Comparison of ENCODE assay signal across 12 cellular contexts in genomic region chr3:184635126-184635525, GRCh38.
A peak's percentile ranks its signal among the peaks of the same experiment; 100 is the strongest.
DNase-seq lines count a peak whose midpoint lies in the region; ATAC-seq and TF ChIP-seq lines count a peak whose summit lies in the region.
"Had no signal": no experiment of that assay in that cellular context is flagged by ENCODE, and none has a peak within 500 bp of the region (broad histone marks: within the 10 kb centered on the region; RNA-seq: fewer than 3 reads in every experiment).

No MANE protein-coding gene starts in this region.

- H3K9me3 ChIP-seq in heart left ventricle = no peaks in the 10 kb centered on the region
- H3K9me3 ChIP-seq in stomach = no peaks in the 10 kb centered on the region
- H3K9me3 ChIP-seq: psoas muscle had no signal

- intact Hi-C loops in activated CD4-positive, alpha-beta T cell treated with anti-CD3 and anti-CD28 coated beads, Interleukin-2, amount 10 ng/mL, durations not matched to agents 24 days and 14 days (cut with micrococcal nuclease) = no loop called here
- intact Hi-C loops in heart left ventricle (cut with DNase I) (no loop called here), stomach (cut with DNase I; ENCODE audit: low total_unique reads) (no loop called here)

- no peaks in the 10 kb centered on the region for H3K36me3 ChIP-seq in heart left ventricle
- no peaks in the 10 kb centered on the region for H3K36me3 ChIP-seq in stomach

- H3K9me3 Mint-ChIP-seq in activated CD4-positive, alpha-beta T cell treated with anti-CD3 and anti-CD28 coated beads, Interleukin-2, amount 10 ng/mL, durations not matched to agents 24 days and 14 days = no peaks in the 10 kb centered on the region

- no peak overlapping the region for H3K27ac ChIP-seq in heart left ventricle
- H3K27ac ChIP-seq in stomach = no peak overlapping the region
- H3K27ac ChIP-seq: psoas muscle had no signal

- no peak for TF ChIP-seq POLR2A in heart left ventricle (IDR thresholded peaks at IDR 0.05)
- TF ChIP-seq POLR2A in stomach (IDR thresholded peaks at IDR 0.05) = no peak

- H3K4me1 ChIP-seq in heart left ventricle (peaks cover 0 to 37% (median 6%) of the 10 kb centered on the region in 12 donors), stomach (peaks cover 0 to 28% (median 4%) of the 10 kb centered on the region in 4 donors)
- H3K4me1 ChIP-seq: psoas muscle had no signal

- no peak for DNase-seq in activated CD4-positive, alpha-beta T cell treated with anti-CD3 and anti-CD28 coated beads, Interleukin-2, amount 10 ng/mL, durations not matched to agents 24 days and 14 days
- DNase-seq in activated CD4-positive, alpha-beta T cell treated with anti-CD3 and anti-CD28 coated beads, Interleukin-2, amount 50 U/mL, for 48 hours = no peak
- DNase-seq in NCI-H774 (lab: John Stamatoyannopoulos, UW) = peak; percentile 56
- peak in 2 of 5 donors; percentile 64 to 72 for DNase-seq in heart left ventricle
- peak; percentile 80 for DNase-seq in stomach
- no peak for DNase-seq in AG20443 (ENCODE audit: low spot score)
- no peak for DNase-seq in SKM-1 (lab: John Stamatoyannopoulos, UW; ENCODE audit: unreplicated experiment)
- no peak for DNase-seq in activated CD4-positive, CD25-positive, alpha-beta regulatory T cell (lab: John Stamatoyannopoulos, UW)
- DNase-seq: foreskin fibroblast; kidney glomerular epithelial cell; stimulated activated CD4-positive, alpha-beta T cell treated with anti-CD3 and anti-CD28 coated beads, Interleukin-2, amount 100 ng/mL, for 48 hours had no signal

- no peaks in the 10 kb centered on the region for H3K27me3 ChIP-seq in heart left ventricle
- peaks cover 0 to 12% (median 0%) of the 10 kb centered on the region in 3 donors for H3K27me3 ChIP-seq in stomach

- TF ChIP-seq EP300 in stomach (IDR thresholded peaks at IDR 0.05) = no peak

- peak in 3 of 4 donors; percentile 14 to 44 (median 38) for ATAC-seq in heart left ventricle

- no peak overlapping the region for H3K4me3 Mint-ChIP-seq in activated CD4-positive, alpha-beta T cell treated with anti-CD3 and anti-CD28 coated beads, Interleukin-2, amount 10 ng/mL, durations not matched to agents 24 days and 14 days

- no peak for TF ChIP-seq CTCF in heart left ventricle (IDR thresholded peaks at IDR 0.05)
- no peak for TF ChIP-seq CTCF in stomach (IDR thresholded peaks at IDR 0.05)

- peaks cover 5% of the 10 kb centered on the region for H3K4me1 Mint-ChIP-seq in activated CD4-positive, alpha-beta T cell treated with anti-CD3 and anti-CD28 coated beads, Interleukin-2, amount 10 ng/mL, durations not matched to agents 24 days and 14 days

- H3K27ac Mint-ChIP-seq in activated CD4-positive, alpha-beta T cell treated with anti-CD3 and anti-CD28 coated beads, Interleukin-2, amount 10 ng/mL, durations not matched to agents 24 days and 14 days = peak overlapping the region; percentile 7

- no peaks in the 10 kb centered on the region for H3K36me3 Mint-ChIP-seq in activated CD4-positive, alpha-beta T cell treated with anti-CD3 and anti-CD28 coated beads, Interleukin-2, amount 10 ng/mL, durations not matched to agents 24 days and 14 days (ENCODE audit: low read depth)

- no peak overlapping the region for H3K4me3 ChIP-seq in heart left ventricle
- H3K4me3 ChIP-seq in stomach = no peak overlapping the region
- H3K4me3 ChIP-seq: psoas muscle had no signal

- WGBS in heart left ventricle, 4 donors = 31 to 46% (median 39%) methylated on average over 8 of the region's 8 CpGs
- WGBS in stomach, 5 donors = 34 to 53% (median 36%) methylated on average over 6 to 8 of the region's 8 CpGs

- peaks cover 2% of the 10 kb centered on the region for H3K27me3 Mint-ChIP-seq in activated CD4-positive, alpha-beta T cell treated with anti-CD3 and anti-CD28 coated beads, Interleukin-2, amount 10 ng/mL, durations not matched to agents 24 days and 14 days

Comparison
In these comparisons a context has a peak if more than half of its experiments do, and no peak if none do; other contexts are left out.
1. DNase-seq: peak in NCI-H774 (single experiment) and stomach (single experiment); none in activated CD4-positive, alpha-beta T cell treated with anti-CD3 and anti-CD28 coated beads, Interleukin-2, amount 10 ng/mL, durations not matched to agents 24 days and 14 days (single experiment), activated CD4-positive, alpha-beta T cell treated with anti-CD3 and anti-CD28 coated beads, Interleukin-2, amount 50 U/mL, for 48 hours (0 of 2), AG20443 (single experiment), SKM-1 (single experiment) and activated CD4-positive, CD25-positive, alpha-beta regulatory T cell (0 of 4).